In the genomic region with DNA sequence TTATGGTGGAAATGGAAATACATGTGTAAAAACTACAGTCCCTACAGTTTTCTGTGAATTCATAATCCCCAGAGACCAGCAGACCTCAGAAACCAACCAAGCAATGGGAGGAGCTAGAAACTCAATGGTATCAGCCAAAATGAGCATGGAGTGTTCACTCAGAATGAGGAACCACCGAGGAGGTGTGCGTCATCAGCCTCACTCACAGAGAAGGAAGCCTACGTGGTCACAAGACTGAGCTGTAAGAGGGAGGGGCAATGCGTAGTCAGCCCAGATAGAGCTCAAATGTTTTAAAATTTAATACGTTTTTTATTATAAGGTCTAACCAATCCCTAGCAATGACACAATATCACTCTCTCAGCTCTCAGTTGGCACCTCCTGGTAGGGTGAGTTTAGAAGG, we compare ENCODE assay signal across 9 cellular contexts. TPM values are rescaled to one million over a fixed set of nuclear protein-coding genes. Genes with fewer than 3 reads are reported as not detected.
DNase-seq lines count a peak whose midpoint lies in the region; ATAC-seq and TF ChIP-seq lines count a peak whose summit lies in the region.
"Had no signal": no experiment of that assay in that cellular context is flagged by ENCODE, and none has a peak within 500 bp of the region (broad histone marks: within the 10 kb centered on the region; RNA-seq: fewer than 3 reads in every experiment).

No MANE protein-coding gene starts in this region.

- H3K27me3 ChIP-seq in vagina, result no peaks in the 10 kb centered on the region
- H3K27me3 ChIP-seq: suprapubic skin had no signal

- H3K9me3 ChIP-seq in vagina, result no peaks in the 10 kb centered on the region
- H3K9me3 ChIP-seq: suprapubic skin had no signal

- intact Hi-C loops in left colon (cut with DNase I, micrococcal nuclease), result no loop called here
- intact Hi-C loops in vagina (cut with DNase I), result no loop called here

- no peaks in the 10 kb centered on the region for H3K36me3 ChIP-seq in vagina
- H3K36me3 ChIP-seq: suprapubic skin had no signal

- no peaks in the 10 kb centered on the region for H3K4me1 ChIP-seq in vagina

- ATAC-seq in HG03342 (IDR thresholded peaks at IDR 0.05; ENCODE audit: unreplicated experiment), result peak; percentile 91
- no peak for ATAC-seq in left colon
- no peak for ATAC-seq in GM19324 (IDR thresholded peaks at IDR 0.05; ENCODE audit: low FRiP score, unreplicated experiment)

- TF ChIP-seq POLR2A in vagina (IDR thresholded peaks at IDR 0.05), result no peak

- H3K4me3 ChIP-seq in vagina, result no peak overlapping the region
- H3K4me3 ChIP-seq: suprapubic skin had no signal

- peak; percentile 26 to 42 (median 32) for DNase-seq in stimulated activated CD4-positive, alpha-beta T cell treated with anti-CD3 and anti-CD28 coated beads, Interleukin-12 subunit alpha, Interleukin-12 subunit beta, amount 100 ng/mL, for 48 hours (ENCODE audit: low read depth in 2 of 3, low spot score in 1 of 3)
- no peak for DNase-seq in stimulated activated CD4-positive, alpha-beta T cell treated with anti-CD3 and anti-CD28 coated beads, Interleukin-12 subunit alpha, Interleukin-12 subunit beta, amount 100 ng/mL, for 4 hours
- DNase-seq in activated CD4-positive, alpha-beta T cell treated with anti-CD3 and anti-CD28 coated beads for 4 hours, result peak; percentile 13 to 17
- DNase-seq in left colon (peak; percentile 51 to 75), GM03348 (ENCODE audit: low spot score) (no peak), vagina (ENCODE audit: extremely low spot score in 2 of 2) (no peak)

- H3K27ac ChIP-seq in vagina, result no peak overlapping the region
- H3K27ac ChIP-seq: suprapubic skin had no signal

- TF ChIP-seq CTCF in vagina (IDR thresholded peaks at IDR 0.05), result no peak

RNA-seq across cellular contexts. Expression of a gene that starts 17.4 kb away (rescaled TPM):
- total RNA-seq in left colon (under 1 TPM; 0.34 to 0.55 TPM), vagina (0.74 TPM)

RNA-seq across cellular contexts. Expression of a gene that starts 31.9 kb away (rescaled TPM):
- 10 to 100 TPM; 42.7 to 44.3 TPM for total RNA-seq in left colon
- 50.1 TPM for total RNA-seq in vagina

Comparison
In these comparisons a context has a peak if more than half of its experiments do, and no peak if none do; other contexts are left out.
1. DNase-seq: peak in stimulated activated CD4-positive, alpha-beta T cell treated with anti-CD3 and anti-CD28 coated beads, Interleukin-12 subunit alpha, Interleukin-12 subunit beta, amount 100 ng/mL, for 48 hours (3 of 3), activated CD4-positive, alpha-beta T cell treated with anti-CD3 and anti-CD28 coated beads for 4 hours (2 of 2) and left colon (2 of 2); none in stimulated activated CD4-positive, alpha-beta T cell treated with anti-CD3 and anti-CD28 coated beads, Interleukin-12 subunit alpha, Interleukin-12 subunit beta, amount 100 ng/mL, for 4 hours (single experiment), GM03348 (single experiment) and vagina (0 of 2).